In genomic region chr7:68770649-68771048, GRCh38 we compare ENCODE assay signal across 10 cellular contexts.
DNase-seq lines count a peak whose midpoint lies in the region; ATAC-seq and TF ChIP-seq lines count a peak whose summit lies in the region.
"Had no signal": no experiment of that assay in that cellular context is flagged by ENCODE, and none has a peak within 500 bp of the region (broad histone marks: within the 10 kb centered on the region; RNA-seq: fewer than 3 reads in every experiment).

No MANE protein-coding gene starts in this region.

- ATAC-seq in left ventricle myocardium superior = peak; percentile 91
- no peak for ATAC-seq in GM21529 (IDR thresholded peaks at IDR 0.05; ENCODE audit: unreplicated experiment)
- ATAC-seq: activated CD8-positive, alpha-beta T cell treated with anti-CD3 and anti-CD28 coated beads, Interleukin-2, amount 10 ng/mL, durations not matched to agents 7 days and 5 days had no signal

- TF ChIP-seq CTCF in BE2C (IDR thresholded peaks at IDR 0.05; ENCODE audit: low read depth, low read length) = no peak

- DNase-seq in BE2C = peak; percentile 97
- peak; percentile 78 for DNase-seq in NCI-H1105 (lab: John Stamatoyannopoulos, UW)
- DNase-seq in NCI-H82 treated with DMSO at 0.1 percent for 48 hours (lab: John Stamatoyannopoulos, UW; ENCODE audit: unreplicated experiment) = peak; percentile 41
- peak; percentile 83 for DNase-seq in left ventricle myocardium superior
- DNase-seq in glomerular visceral epithelial cell (ENCODE audit: extremely low spot score) = no peak
- DNase-seq in occipital lobe (lab: John Stamatoyannopoulos, UW) = no peak
- no peak for DNase-seq in OCI-M2 (lab: John Stamatoyannopoulos, UW; ENCODE audit: unreplicated experiment)
- DNase-seq: activated CD8-positive, alpha-beta T cell treated with anti-CD3 and anti-CD28 coated beads, Interleukin-2, amount 10 ng/mL, durations not matched to agents 7 days and 5 days; activated naive CD4-positive, alpha-beta T cell treated with anti-CD3 and anti-CD28 coated beads for 36 hours had no signal

- no peaks in the 10 kb centered on the region for H3K9me3 ChIP-seq in BE2C

- intact Hi-C loops in left ventricle myocardium superior (cut with micrococcal nuclease) = no loop called here

- H3K4me1 ChIP-seq in BE2C = peaks cover 10% of the 10 kb centered on the region

- H3K27me3 ChIP-seq in BE2C = no peaks in the 10 kb centered on the region

- H3K36me3 ChIP-seq in BE2C = no peaks in the 10 kb centered on the region

- no peak overlapping the region for H3K4me3 ChIP-seq in BE2C (ENCODE audit: low read depth, low read length)

Comparison
In these comparisons a context has a peak if more than half of its experiments do, and no peak if none do; other contexts are left out.
1. DNase-seq: peak in BE2C (single experiment), NCI-H1105 (single experiment), NCI-H82 treated with DMSO at 0.1 percent for 48 hours (single experiment) and left ventricle myocardium superior (single experiment); none in glomerular visceral epithelial cell (single experiment), occipital lobe (single experiment) and OCI-M2 (single experiment).